In the genomic region with DNA sequence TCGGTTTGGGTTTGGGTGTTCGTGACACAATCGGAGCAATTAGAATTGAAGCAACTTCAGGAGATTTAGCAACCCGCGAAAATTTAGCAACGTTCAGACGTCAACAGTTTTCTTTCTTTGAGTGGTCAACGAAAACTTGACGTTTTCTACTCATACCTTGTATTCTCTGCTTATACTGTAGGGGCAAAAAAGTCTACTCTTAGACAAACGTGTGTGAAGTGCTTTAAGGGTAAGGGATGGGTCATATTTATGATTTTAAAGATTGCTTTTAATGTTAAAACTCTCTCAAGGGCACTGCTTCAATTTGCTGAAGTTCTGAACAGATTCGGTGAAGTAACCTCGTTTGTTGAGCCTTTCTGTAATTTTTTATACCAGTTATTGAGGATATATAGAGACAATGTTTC, we compare ENCODE assay signal across 1 cellular context.
TF ChIP-seq lines count a peak whose summit lies in the region.

No MANE protein-coding gene starts in this region.

TF ChIP-seq in HepG2, 621 proteins besides CTCF, POLR2A, EP300 and RAD21:
- TF ChIP-seq GFI1 (CRISPR knock-in tag; IDR thresholded peaks at IDR 0.05; ENCODE audit: borderline replicate concordance) (no peak), SIX1 (CRISPR knock-in tag; IDR thresholded peaks at IDR 0.05; ENCODE audit: borderline replicate concordance) (no peak), SMC3 (IDR thresholded peaks at IDR 0.05; ENCODE audit: low read length) (no peak), ZNF138 (CRISPR knock-in tag; IDR thresholded peaks at IDR 0.05; ENCODE audit: low read depth) (no peak), KMT2A (CRISPR knock-in tag; IDR thresholded peaks at IDR 0.05) (no peak)
- TF ChIP-seq, protein P1, sequence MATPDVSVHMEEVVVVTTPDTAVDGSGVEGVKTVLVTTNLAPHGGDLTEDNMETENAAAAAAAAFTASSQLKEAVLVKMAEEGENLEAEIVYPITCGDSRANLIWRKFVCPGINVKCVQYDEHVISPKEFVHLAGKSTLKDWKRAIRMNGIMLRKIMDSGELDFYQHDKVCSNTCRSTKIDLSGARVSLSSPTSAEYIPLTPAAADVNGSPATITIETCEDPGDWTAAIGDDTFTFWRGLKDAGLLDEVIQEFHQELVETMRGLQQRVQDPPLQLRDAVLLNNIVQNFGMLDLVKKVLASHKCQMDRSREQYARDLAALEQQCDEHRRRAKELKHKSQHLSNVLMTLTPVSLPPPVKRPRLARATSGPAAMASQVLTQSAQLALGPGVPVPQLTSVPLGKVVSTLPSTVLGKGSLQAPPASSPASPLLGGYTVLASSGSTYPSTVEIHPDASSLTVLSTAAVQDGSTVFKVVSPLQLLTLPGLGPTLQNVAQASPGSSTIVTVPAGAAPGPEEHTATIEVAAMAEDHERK (CRISPR knock-in tag; IDR thresholded peaks at IDR 0.05; ENCODE audit: low read depth), result no peak
